ENCODE assay signal across 19 cellular contexts in genomic region chr7:8781166-8781565, GRCh38.
"Had no signal": no experiment of that assay in that cellular context is flagged by ENCODE, and none has a peak within 500 bp of the region (broad histone marks: within the 10 kb centered on the region; RNA-seq: fewer than 3 reads in every experiment).

No MANE protein-coding gene starts in this region.

- H3K36me3 Mint-ChIP-seq: naive thymus-derived CD4-positive, alpha-beta T cell; stimulated activated effector memory CD8-positive, alpha-beta T cell treated with anti-CD3 and anti-CD28 coated beads, Interleukin-12 subunit alpha, Interleukin-12 subunit beta, amount 100 ng/mL, for 72 hours; type B pancreatic cell had no signal

- H3K27me3 Mint-ChIP-seq: naive thymus-derived CD4-positive, alpha-beta T cell had no signal

- H3K4me1 Mint-ChIP-seq: naive thymus-derived CD4-positive, alpha-beta T cell; nephron progenitor cell; stimulated activated effector memory CD8-positive, alpha-beta T cell treated with anti-CD3 and anti-CD28 coated beads, Interleukin-12 subunit alpha, Interleukin-12 subunit beta, amount 100 ng/mL, for 72 hours had no signal

- H3K27ac Mint-ChIP-seq: naive thymus-derived CD4-positive, alpha-beta T cell; nephron progenitor cell; stimulated activated effector memory CD8-positive, alpha-beta T cell treated with anti-CD3 and anti-CD28 coated beads, Interleukin-12 subunit alpha, Interleukin-12 subunit beta, amount 100 ng/mL, for 72 hours; type B pancreatic cell had no signal

- H3K4me3 Mint-ChIP-seq: naive thymus-derived CD4-positive, alpha-beta T cell; nephron progenitor cell; stimulated activated effector memory CD8-positive, alpha-beta T cell treated with anti-CD3 and anti-CD28 coated beads, Interleukin-12 subunit alpha, Interleukin-12 subunit beta, amount 100 ng/mL, for 72 hours; type B pancreatic cell had no signal

- H3K9me3 Mint-ChIP-seq: nephron progenitor cell, type B pancreatic cell had no signal

- ATAC-seq: esophagus mucosa; heart left ventricle; left lobe of liver; naive thymus-derived CD4-positive, alpha-beta T cell; psoas muscle; right lobe of liver; stimulated activated effector memory CD8-positive, alpha-beta T cell treated with anti-CD3 and anti-CD28 coated beads, Interleukin-12 subunit alpha, Interleukin-12 subunit beta, amount 100 ng/mL, for 72 hours; stimulated activated naive CD8-positive, alpha-beta T cell treated with anti-CD3 and anti-CD28 coated beads, Interleukin-15, Interleukin-2, amounts not matched to agents 100 U/mL and 50 U/mL, for 24 hours had no signal

- DNase-seq: effector memory CD4-positive, alpha-beta T cell; heart left ventricle; hypothalamus; islet precursor cell; mammary epithelial cell; naive thymus-derived CD4-positive, alpha-beta T cell; nephron progenitor cell; psoas muscle; retina; right lobe of liver; stimulated activated CD4-positive, alpha-beta T cell treated with anti-CD3 and anti-CD28 coated beads, Interleukin-4, amount 100 ng/mL, for 1 hour; stimulated activated CD8-positive, alpha-beta memory T cell treated with anti-CD3 and anti-CD28 coated beads, Interleukin-4, amount 100 ng/mL, for 48 hours; stimulated activated naive CD8-positive, alpha-beta T cell treated with anti-CD3 and anti-CD28 coated beads, Interleukin-15, Interleukin-2, amounts not matched to agents 100 U/mL and 50 U/mL, for 24 hours; thyroid gland; uterus had no signal
